22 cellular contexts compared by ENCODE assay signal in the genomic region with DNA sequence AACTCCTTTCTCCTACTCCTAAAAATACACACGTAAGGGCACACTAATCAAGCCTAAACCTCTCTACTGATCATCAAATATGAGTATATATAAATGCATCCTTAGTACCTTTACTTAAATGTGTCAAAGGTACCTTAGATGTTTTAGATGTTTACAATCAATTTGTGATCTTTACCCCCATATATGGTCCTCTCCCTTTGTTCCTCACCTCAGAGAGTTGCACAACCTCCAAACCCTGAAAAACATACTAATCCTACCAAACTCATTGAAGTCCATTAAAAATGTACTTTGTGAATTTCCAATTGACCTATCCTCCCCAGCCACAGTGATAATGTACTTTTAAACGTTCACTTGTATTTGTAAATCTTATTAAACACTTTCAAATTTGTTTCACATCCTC.
"Had no signal": no experiment of that assay in that cellular context is flagged by ENCODE, and none has a peak within 500 bp of the region (broad histone marks: within the 10 kb centered on the region; RNA-seq: fewer than 3 reads in every experiment).

No MANE protein-coding gene starts in this region.

- H3K4me1 Mint-ChIP-seq: activated CD4-positive, alpha-beta T cell treated with anti-CD3 and anti-CD28 coated beads, Interleukin-2, amount 10 ng/mL, durations not matched to agents 24 days and 14 days; activated naive CD8-positive, alpha-beta T cell treated with anti-CD3 and anti-CD28 coated beads, Interleukin-2, amount 50 U/mL, for 24 hours had no signal

- H3K4me1 ChIP-seq: ascending aorta had no signal

- H3K9me3 ChIP-seq: ascending aorta, body of pancreas, MG63 had no signal

- H3K27me3 Mint-ChIP-seq: activated CD4-positive, alpha-beta memory T cell treated with anti-CD3 and anti-CD28 coated beads for 36 hours; activated CD4-positive, alpha-beta T cell treated with anti-CD3 and anti-CD28 coated beads, Interleukin-2, amount 10 ng/mL, durations not matched to agents 24 days and 14 days; activated naive CD8-positive, alpha-beta T cell treated with anti-CD3 and anti-CD28 coated beads, Interleukin-2, amount 50 U/mL, for 24 hours had no signal

- H3K9me3 Mint-ChIP-seq: activated CD4-positive, alpha-beta memory T cell treated with anti-CD3 and anti-CD28 coated beads for 36 hours; activated CD4-positive, alpha-beta T cell treated with anti-CD3 and anti-CD28 coated beads, Interleukin-2, amount 10 ng/mL, durations not matched to agents 24 days and 14 days; activated naive CD8-positive, alpha-beta T cell treated with anti-CD3 and anti-CD28 coated beads, Interleukin-2, amount 50 U/mL, for 24 hours; activated T-helper 1 cell treated with anti-CD3 and anti-CD28 coated beads, Interleukin-12 subunit alpha, Interleukin-12 subunit beta, Interleukin-2, Interleukin-4 antibody, amounts not matched to agents 30 ng/mL and 10 ng/mL and 1 ng/mL, durations not matched to agents 14 hours and 24 hours and 36 hours had no signal

- H3K27ac Mint-ChIP-seq: activated CD4-positive, alpha-beta memory T cell treated with anti-CD3 and anti-CD28 coated beads for 36 hours; activated CD4-positive, alpha-beta T cell treated with anti-CD3 and anti-CD28 coated beads, Interleukin-2, amount 10 ng/mL, durations not matched to agents 24 days and 14 days; activated naive CD8-positive, alpha-beta T cell treated with anti-CD3 and anti-CD28 coated beads, Interleukin-2, amount 50 U/mL, for 24 hours; activated T-helper 1 cell treated with anti-CD3 and anti-CD28 coated beads, Interleukin-12 subunit alpha, Interleukin-12 subunit beta, Interleukin-2, Interleukin-4 antibody, amounts not matched to agents 30 ng/mL and 10 ng/mL and 1 ng/mL, durations not matched to agents 14 hours and 24 hours and 36 hours had no signal

- H3K4me3 ChIP-seq: ascending aorta, body of pancreas, MG63, SK-N-MC had no signal

- H3K27ac ChIP-seq: ascending aorta, body of pancreas, SK-N-MC had no signal

- ATAC-seq: activated naive CD8-positive, alpha-beta T cell treated with anti-CD3 and anti-CD28 coated beads, Interleukin-2, amount 50 U/mL, for 24 hours; body of pancreas had no signal

- DNase-seq: activated CD4-positive, alpha-beta memory T cell treated with anti-CD3 and anti-CD28 coated beads for 36 hours; activated CD4-positive, alpha-beta T cell treated with anti-CD3 and anti-CD28 coated beads, Interleukin-2, amount 10 ng/mL, durations not matched to agents 24 days and 14 days; activated CD4-positive, CD25-positive, alpha-beta regulatory T cell treated with anti-CD3 and anti-CD28 coated beads, Interleukin-2, amount 50 U/mL, for 72 hours; activated CD8-positive, alpha-beta memory T cell treated with anti-CD3 and anti-CD28 coated beads for 24 hours; activated effector memory CD4-positive, alpha-beta T cell treated with Interleukin-2 at 50 U/mL for 16 hours; activated naive CD4-positive, alpha-beta T cell; activated naive CD8-positive, alpha-beta T cell treated with anti-CD3 and anti-CD28 coated beads, Interleukin-2, amount 50 U/mL, for 24 hours; amniotic stem cell; body of pancreas; MG63; MV-4-11; NCI-H1092 treated with DMSO at 0.1 percent for 48 hours; NCI-H1417 treated with DMSO at 0.1 percent for 48 hours; NCI-H1694; NCI-H2029; NCI-H345; NCI-H510A; NCI-H526 treated with DMSO at 0.1 percent for 48 hours; NCI-H82 had no signal

- H3K27me3 ChIP-seq: ascending aorta, body of pancreas, MG63 had no signal

- H3K4me3 Mint-ChIP-seq: activated CD4-positive, alpha-beta memory T cell treated with anti-CD3 and anti-CD28 coated beads for 36 hours; activated CD4-positive, alpha-beta T cell treated with anti-CD3 and anti-CD28 coated beads, Interleukin-2, amount 10 ng/mL, durations not matched to agents 24 days and 14 days; activated naive CD8-positive, alpha-beta T cell treated with anti-CD3 and anti-CD28 coated beads, Interleukin-2, amount 50 U/mL, for 24 hours; activated T-helper 1 cell treated with anti-CD3 and anti-CD28 coated beads, Interleukin-12 subunit alpha, Interleukin-12 subunit beta, Interleukin-2, Interleukin-4 antibody, amounts not matched to agents 30 ng/mL and 10 ng/mL and 1 ng/mL, durations not matched to agents 14 hours and 24 hours and 36 hours had no signal
